1 cellular context compared by ENCODE assay signal in genomic region chr3:129428382-129429079, GRCh38.
TF ChIP-seq lines count a peak whose summit lies in the region.

Gene EFCAB12 (minus strand): TSS chr3:129428636. CDS start chr3:129428488, 148 bp downstream.

TF ChIP-seq in IMR-90, 13 proteins besides CTCF, POLR2A, EP300 and RAD21 (continued from another document):
- no peak for TF ChIP-seq SMC3 (IDR thresholded peaks at IDR 0.05; ENCODE audit: low read depth, low read length)
- TF ChIP-seq NFE2L2 (IDR thresholded peaks at IDR 0.05; ENCODE audit: low read depth, low read length), result no peak
- no peak for TF ChIP-seq MAFK (IDR thresholded peaks at IDR 0.05; ENCODE audit: low read depth, low read length)
- no peak for TF ChIP-seq RCOR1 (IDR thresholded peaks at IDR 0.05; ENCODE audit: insufficient replicate concordance, low read length)
- TF ChIP-seq BHLHE40 (IDR thresholded peaks at IDR 0.05; ENCODE audit: low read depth, low read length), result no peak
- no peak for TF ChIP-seq FOS (IDR thresholded peaks at IDR 0.05; ENCODE audit: low read depth, low read length)
- peak; percentile 53; the same call in 1 of the 2 replicates for TF ChIP-seq MAZ (IDR thresholded peaks at IDR 0.05; ENCODE audit: borderline replicate concordance, low read depth, low read length)
- no peak for TF ChIP-seq RFX5 (IDR thresholded peaks at IDR 0.05; ENCODE audit: low read depth, low read length)
